In genomic region chr14:104690266-104690711, GRCh38 we compare ENCODE assay signal across 7 cellular contexts. TPM values are rescaled to one million over a fixed set of nuclear protein-coding genes. Genes with fewer than 3 reads are reported as not detected.
DNase-seq lines count a peak whose midpoint lies in the region; ATAC-seq and TF ChIP-seq lines count a peak whose summit lies in the region.

No MANE protein-coding gene starts in this region.

- WGBS in stomach, 5 donors = 6 to 19% (median 8%) methylated on average over 6 to 12 of the region's 12 CpGs

- no peak for TF ChIP-seq EP300 in stomach (IDR thresholded peaks at IDR 0.05)

- H3K27ac ChIP-seq in HL-60 (replicated peaks) = no peak overlapping the region
- H3K27ac ChIP-seq in iPS-18a (ENCODE audit: low read length) = no peak overlapping the region
- H3K27ac ChIP-seq in stomach = peak overlapping the region; percentile 90 to 93 (median 92)

- peaks cover 6% of the 10 kb centered on the region for H3K27me3 ChIP-seq in HL-60 (ENCODE audit: insufficient read depth, poor library complexity, severe bottlenecking)
- no peaks in the 10 kb centered on the region for H3K27me3 ChIP-seq in iPS-18a (ENCODE audit: control insufficient read depth, insufficient read depth, low read length)
- H3K27me3 ChIP-seq in stomach = no peaks in the 10 kb centered on the region

- H3K4me3 ChIP-seq in HL-60 (replicated peaks; ENCODE audit: insufficient read depth, low read length) (peak overlapping the region; percentile 76), iPS-18a (ENCODE audit: low read length) (peak overlapping the region; percentile 56), stomach (peak overlapping the region; percentile 65 to 97 (median 94))

- H3K4me1 ChIP-seq in iPS-18a (ENCODE audit: control insufficient read depth, low read depth, low read length) (peaks cover 16% of the 10 kb centered on the region), stomach (peaks cover 78 to 86% (median 83%) of the 10 kb centered on the region in 4 donors)

- H3K9me3 Mint-ChIP-seq in activated naive CD4-positive, alpha-beta T cell treated with anti-CD3 and anti-CD28 coated beads, Interleukin-2, amount 50 U/mL, for 72 hours = no peaks in the 10 kb centered on the region

- TF ChIP-seq CTCF in HL-60 (IDR thresholded peaks at IDR 0.05; ENCODE audit: insufficient read depth, low read length) = no peak
- TF ChIP-seq CTCF in stomach (IDR thresholded peaks at IDR 0.05) = no peak
- no peak for TF ChIP-seq CTCF in GM10266 (IDR thresholded peaks at IDR 0.05; ENCODE audit: control insufficient read depth, insufficient read depth, low read depth, missing control alignments)

- no peaks in the 10 kb centered on the region for H3K36me3 Mint-ChIP-seq in activated naive CD4-positive, alpha-beta T cell treated with anti-CD3 and anti-CD28 coated beads, Interleukin-2, amount 50 U/mL, for 72 hours

- DNase-seq in HL-60 (ENCODE audit: low read depth in 1 of 2, low spot score in 1 of 2) = no peak
- DNase-seq in activated naive CD4-positive, alpha-beta T cell treated with anti-CD3 and anti-CD28 coated beads, Interleukin-2, amount 50 U/mL, for 72 hours (ENCODE audit: low spot score in 2 of 2) = no peak
- DNase-seq in stomach = peak; percentile 70
- DNase-seq in NCI-H2171 treated with DMSO at 0.1 percent for 48 hours (lab: John Stamatoyannopoulos, UW) = no peak
- DNase-seq in GM10266 (ENCODE audit: extremely low spot score) = no peak

- H3K9ac ChIP-seq in iPS-18a (ENCODE audit: low read length) = peak overlapping the region; percentile 63

- H3K9me3 ChIP-seq in iPS-18a (ENCODE audit: control insufficient read depth, low read depth, low read length) = no peaks in the 10 kb centered on the region
- H3K9me3 ChIP-seq in stomach = no peaks in the 10 kb centered on the region

- TF ChIP-seq POLR2A in stomach (IDR thresholded peaks at IDR 0.05) = no peak

- peak in 1 of 2 donors; percentile 4 for ATAC-seq in activated naive CD4-positive, alpha-beta T cell treated with anti-CD3 and anti-CD28 coated beads, Interleukin-2, amount 50 U/mL, for 72 hours
- ATAC-seq in GM18867 (IDR thresholded peaks at IDR 0.05; ENCODE audit: unreplicated experiment) = no peak

- intact Hi-C loops in stomach (cut with DNase I; ENCODE audit: low total_unique reads) = no loop called here

- H3K36me3 ChIP-seq in iPS-18a (ENCODE audit: control insufficient read depth, low read depth, low read length) (no peaks in the 10 kb centered on the region), stomach (peaks cover 0 to 13% (median 7%) of the 10 kb centered on the region in 4 donors)

- H3K27ac Mint-ChIP-seq in activated naive CD4-positive, alpha-beta T cell treated with anti-CD3 and anti-CD28 coated beads, Interleukin-2, amount 50 U/mL, for 72 hours = peak overlapping the region; percentile 36 to 75

RNA-seq across cellular contexts. Expression of gene INF2, which starts 0.9 kb away (rescaled TPM):
- 10 to 100 TPM; 48.6 to 82.7 TPM for total RNA-seq in activated naive CD4-positive, alpha-beta T cell treated with anti-CD3 and anti-CD28 coated beads, Interleukin-2, amount 50 U/mL, for 72 hours
- 100 to 1,000 TPM in 4 of 5 donors, 10 to 100 TPM in 1; 45.9 to 385 (median 184) TPM for total RNA-seq in stomach
- 100 to 1,000 TPM in 1 of 3 donors, 10 to 100 TPM in 2; 74.7 to 113 (median 90.3) TPM for polyA plus RNA-seq in stomach

RNA-seq across cellular contexts. Expression of gene ADSS1, which starts 33.7 kb away (rescaled TPM):
- total RNA-seq in activated naive CD4-positive, alpha-beta T cell treated with anti-CD3 and anti-CD28 coated beads, Interleukin-2, amount 50 U/mL, for 72 hours = 1 to 10 TPM; 2.7 to 7.3 TPM
- 10 to 100 TPM in 1 of 5 donors, 1 to 10 TPM in 3, not detected in 1; 7.0 to 59.4 (median 7.6) TPM for total RNA-seq in stomach
- polyA plus RNA-seq in stomach = 10 to 100 TPM; 12.3 to 16.7 (median 14.5) TPM

Comparison
In these comparisons a context has a peak if more than half of its experiments do, and no peak if none do; other contexts are left out.
1. H3K27ac ChIP-seq: peak in stomach (5 of 5); none in HL-60 (single experiment) and iPS-18a (single experiment).
2. Peak in every context shown above with its lines, with median percentiles within 50 percentile points of each other: H3K4me3 ChIP-seq.